20 cellular contexts compared by ENCODE assay signal in the genomic region with DNA sequence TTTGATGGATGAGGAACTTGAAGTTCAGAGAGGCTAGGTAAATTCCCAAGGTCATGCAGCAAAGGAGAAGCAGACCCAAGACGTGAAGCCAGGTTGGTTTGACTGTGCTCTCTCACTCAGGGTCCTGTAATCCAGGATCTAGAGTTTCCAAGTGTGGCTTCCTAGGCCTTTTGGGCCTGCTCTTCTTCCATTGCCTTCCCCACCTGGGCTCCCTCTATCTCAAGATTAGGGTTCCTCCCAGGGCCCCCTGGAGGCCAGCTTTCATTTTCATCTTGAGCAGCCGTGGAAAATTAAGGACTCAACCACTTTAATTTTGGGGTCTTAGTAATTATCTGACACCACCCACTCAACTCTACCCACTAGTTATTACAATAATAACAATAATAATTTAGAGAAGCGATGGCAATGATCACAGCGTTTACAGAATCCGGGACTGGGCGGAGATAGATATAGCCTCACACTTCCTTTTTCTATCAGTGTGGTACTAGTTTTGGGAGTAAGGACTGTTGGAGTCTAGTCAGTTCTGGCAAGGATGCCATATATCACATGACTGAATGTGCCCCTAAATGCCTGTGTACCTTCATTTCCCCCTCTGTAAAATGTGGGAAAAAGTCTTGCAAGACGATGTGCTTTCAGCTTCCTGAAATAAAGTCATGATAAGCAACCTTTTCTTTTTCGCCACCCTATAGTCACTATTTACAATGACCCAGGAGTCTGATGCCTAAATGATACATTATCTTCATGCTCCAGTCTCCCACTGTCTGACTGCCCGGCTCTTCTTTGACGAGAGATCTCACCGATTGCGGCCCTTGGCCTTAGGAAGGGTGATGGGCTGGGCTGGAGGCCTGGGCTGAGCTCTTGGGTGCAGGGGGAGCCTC. TPM values are rescaled to one million over a fixed set of nuclear protein-coding genes. Genes with fewer than 3 reads are reported as not detected.
DNase-seq lines count a peak whose midpoint lies in the region; ATAC-seq and TF ChIP-seq lines count a peak whose summit lies in the region.
"Had no signal": no experiment of that assay in that cellular context is flagged by ENCODE, and none has a peak within 500 bp of the region (broad histone marks: within the 10 kb centered on the region; RNA-seq: fewer than 3 reads in every experiment).

No MANE protein-coding gene starts in this region.

- 82% methylated on average over 12 of the region's 12 CpGs for WGBS in SK-N-SH (ENCODE audit: low lambda C conversion rate)

- peaks cover 13% of the 10 kb centered on the region for H3K27me3 Mint-ChIP-seq in stimulated activated memory B cell treated with anti-CD40 and anti-IgM and Interleukin-4, amounts not matched to agents 10 μg/mL and 1 μg/mL and 100 μg/mL, for 72 hours
- peaks cover 13% of the 10 kb centered on the region for H3K27me3 Mint-ChIP-seq in activated T-helper 17 cell treated with anti-CD3 and anti-CD28 coated beads, Interleukin-2, amount 50 U/mL, for 72 hours
- H3K27me3 Mint-ChIP-seq in CD14-positive monocyte (ENCODE audit: low read depth in 3 of 3) = peaks cover 3 to 11% (median 3%) of the 10 kb centered on the region in 3 donors

- H3K9me3 Mint-ChIP-seq in stimulated activated memory B cell treated with anti-CD40 and anti-IgM and Interleukin-4, amounts not matched to agents 10 μg/mL and 1 μg/mL and 100 μg/mL, for 72 hours = no peaks in the 10 kb centered on the region
- no peaks in the 10 kb centered on the region for H3K9me3 Mint-ChIP-seq in activated T-helper 17 cell treated with anti-CD3 and anti-CD28 coated beads, Interleukin-2, amount 50 U/mL, for 72 hours
- H3K9me3 Mint-ChIP-seq in CD14-positive monocyte = no peaks in the 10 kb centered on the region
- H3K9me3 Mint-ChIP-seq: activated naive CD4-positive, alpha-beta T cell treated with anti-CD3 and anti-CD28 coated beads, Interleukin-2, amount 10 ng/mL, durations not matched to agents 7 days and 5 days; CD8-positive, alpha-beta memory T cell; HFFc6; immature natural killer cell; memory B cell had no signal

- H3K4me2 ChIP-seq in SK-N-SH = no peak overlapping the region
- H3K4me2 ChIP-seq: KMS-11 had no signal

- H3K4me1 Mint-ChIP-seq in stimulated activated memory B cell treated with anti-CD40 and anti-IgM and Interleukin-4, amounts not matched to agents 10 μg/mL and 1 μg/mL and 100 μg/mL, for 72 hours = no peaks in the 10 kb centered on the region
- no peaks in the 10 kb centered on the region for H3K4me1 Mint-ChIP-seq in activated T-helper 17 cell treated with anti-CD3 and anti-CD28 coated beads, Interleukin-2, amount 50 U/mL, for 72 hours
- H3K4me1 Mint-ChIP-seq in CD14-positive monocyte = peaks cover 14% of the 10 kb centered on the region
- H3K4me1 Mint-ChIP-seq: activated naive CD4-positive, alpha-beta T cell treated with anti-CD3 and anti-CD28 coated beads, Interleukin-2, amount 10 ng/mL, durations not matched to agents 7 days and 5 days; CD8-positive, alpha-beta memory T cell; immature natural killer cell; memory B cell had no signal

- H3K27ac ChIP-seq in SK-N-SH (ENCODE audit: low read depth in 2 of 2, low read length in 1 of 2) (peak overlapping the region in 1 of 2 experiments; percentile 72; a peak in 2 of 4 replicates), SK-N-MC (peak overlapping the region; percentile 69)
- H3K27ac ChIP-seq: KMS-11, pancreas had no signal

- DNase-seq in SK-N-SH (peak; percentile 64), SK-N-MC (ENCODE audit: low read depth, low spot score) (no peak), erythroblast (lab: John Stamatoyannopoulos, UW) (peak; percentile 60 to 87), CD14-positive monocyte (ENCODE audit: low spot score) (no peak)
- DNase-seq: activated CD8-positive, alpha-beta memory T cell treated with anti-CD3 and anti-CD28 coated beads, Interleukin-2, amount 50 U/mL, for 48 hours; activated naive CD4-positive, alpha-beta T cell treated with anti-CD3 and anti-CD28 coated beads, Interleukin-2, amount 10 ng/mL, durations not matched to agents 7 days and 5 days; central memory CD4-positive, alpha-beta T cell; HFFc6; immature natural killer cell; NCI-H146; NCI-H510A treated with DMSO at 0.1 percent for 48 hours; stimulated activated CD4-positive, alpha-beta T cell treated with anti-CD3 and anti-CD28 coated beads, Interleukin-12 subunit alpha, Interleukin-12 subunit beta, amount 100 ng/mL, for 4 hours had no signal

- H3K4me3 Mint-ChIP-seq in stimulated activated memory B cell treated with anti-CD40 and anti-IgM and Interleukin-4, amounts not matched to agents 10 μg/mL and 1 μg/mL and 100 μg/mL, for 72 hours = no peak overlapping the region
- H3K4me3 Mint-ChIP-seq in activated T-helper 17 cell treated with anti-CD3 and anti-CD28 coated beads, Interleukin-2, amount 50 U/mL, for 72 hours = no peak overlapping the region
- no peak overlapping the region for H3K4me3 Mint-ChIP-seq in CD14-positive monocyte
- H3K4me3 Mint-ChIP-seq: activated naive CD4-positive, alpha-beta T cell treated with anti-CD3 and anti-CD28 coated beads, Interleukin-2, amount 10 ng/mL, durations not matched to agents 7 days and 5 days; CD8-positive, alpha-beta memory T cell; HFFc6; immature natural killer cell; memory B cell had no signal

- intact Hi-C loops in CD14-positive monocyte (cut with micrococcal nuclease) = no loop called here

- H3K4me1 ChIP-seq in SK-N-SH (ENCODE audit: control insufficient read depth in 1 of 2, insufficient read depth in 2 of 2, low read depth in 1 of 2, low read length in 1 of 2) = peaks cover 15 to 16% of the 10 kb centered on the region in 2 experiments; a peak in 2 of 4 replicates

- no peaks in the 10 kb centered on the region for H3K79me2 ChIP-seq in SK-N-SH (ENCODE audit: insufficient read depth)

- H3K9ac ChIP-seq in SK-N-SH (no peak overlapping the region), SK-N-MC (ENCODE audit: insufficient read length) (no peak overlapping the region)
- H3K9ac ChIP-seq: KMS-11 had no signal

- H3K36me3 ChIP-seq in SK-N-SH (replicated peaks in 1 of 2; ENCODE audit: control insufficient read depth in 1 of 2, insufficient read depth in 2 of 2, low read length in 1 of 2) (no peaks in the 10 kb centered on the region), SK-N-MC (ENCODE audit: insufficient read depth, low read length) (no peaks in the 10 kb centered on the region)
- H3K36me3 ChIP-seq: pancreas had no signal

- H3K4me3 ChIP-seq in SK-N-SH (ENCODE audit: low read depth in 2 of 2, low read length in 1 of 2) (no peak overlapping the region), SK-N-MC (no peak overlapping the region)
- H3K4me3 ChIP-seq: pancreas had no signal

- TF ChIP-seq CTCF in SK-N-SH (IDR thresholded peaks at IDR 0.05) = no peak
- no peak for TF ChIP-seq CTCF in CD14-positive monocyte (IDR thresholded peaks at IDR 0.05)

- CTCF ChIA-PET in SK-N-SH (lab: Yijun Ruan, JAX) = interaction anchor here (0.7 to 3.7 kb wide), 11 partner anchors 9 to 179 kb away, joined by 3 to 27 read pairs (median 4); no protein-coding TSS in a partner anchor

- H3F3A ChIP-seq in SK-N-SH (replicated peaks; ENCODE audit: insufficient read depth) = no peaks in the 10 kb centered on the region

- H3K27me3 ChIP-seq in SK-N-SH (ENCODE audit: insufficient read depth) = no peaks in the 10 kb centered on the region
- H3K27me3 ChIP-seq: pancreas had no signal

- no peak for TF ChIP-seq POLR2A in erythroblast (IDR thresholded peaks at IDR 0.05; ENCODE audit: low read length)

- no peak overlapping the region for H3K27ac Mint-ChIP-seq in stimulated activated memory B cell treated with anti-CD40 and anti-IgM and Interleukin-4, amounts not matched to agents 10 μg/mL and 1 μg/mL and 100 μg/mL, for 72 hours
- no peak overlapping the region for H3K27ac Mint-ChIP-seq in activated T-helper 17 cell treated with anti-CD3 and anti-CD28 coated beads, Interleukin-2, amount 50 U/mL, for 72 hours
- H3K27ac Mint-ChIP-seq in CD14-positive monocyte = no peak overlapping the region
- H3K27ac Mint-ChIP-seq: activated naive CD4-positive, alpha-beta T cell treated with anti-CD3 and anti-CD28 coated beads, Interleukin-2, amount 10 ng/mL, durations not matched to agents 7 days and 5 days; CD8-positive, alpha-beta memory T cell; HFFc6; immature natural killer cell; memory B cell had no signal

- no peaks in the 10 kb centered on the region for H4K20me1 ChIP-seq in SK-N-SH (ENCODE audit: insufficient read depth)

- H3K9me3 ChIP-seq in SK-N-SH (no peaks in the 10 kb centered on the region), SK-N-MC (ENCODE audit: low read depth, low read length) (no peaks in the 10 kb centered on the region)
- H3K9me3 ChIP-seq: pancreas had no signal

- ATAC-seq in SK-N-SH treated with all-trans-retinoic acid at 6 μM for 48 hours (no peak), HG02970 (IDR thresholded peaks at IDR 0.05; ENCODE audit: low FRiP score, unreplicated experiment) (no peak)
- ATAC-seq in stimulated activated memory B cell treated with anti-CD40 and anti-IgM and Interleukin-4, amounts not matched to agents 10 μg/mL and 1 μg/mL and 100 μg/mL, for 72 hours = peak; percentile 22
- ATAC-seq in activated T-helper 17 cell treated with anti-CD3 and anti-CD28 coated beads, Interleukin-2, amount 50 U/mL, for 72 hours (replicated peaks) = no peak
- ATAC-seq: pancreas had no signal

- no peak overlapping the region for H2AFZ ChIP-seq in SK-N-SH (ENCODE audit: low read depth)

- no peaks in the 10 kb centered on the region for H3K36me3 Mint-ChIP-seq in stimulated activated memory B cell treated with anti-CD40 and anti-IgM and Interleukin-4, amounts not matched to agents 10 μg/mL and 1 μg/mL and 100 μg/mL, for 72 hours
- no peaks in the 10 kb centered on the region for H3K36me3 Mint-ChIP-seq in activated T-helper 17 cell treated with anti-CD3 and anti-CD28 coated beads, Interleukin-2, amount 50 U/mL, for 72 hours (ENCODE audit: low read depth)
- no peaks in the 10 kb centered on the region for H3K36me3 Mint-ChIP-seq in CD14-positive monocyte
- H3K36me3 Mint-ChIP-seq: activated naive CD4-positive, alpha-beta T cell treated with anti-CD3 and anti-CD28 coated beads, Interleukin-2, amount 10 ng/mL, durations not matched to agents 7 days and 5 days; CD8-positive, alpha-beta memory T cell; immature natural killer cell; memory B cell had no signal

- TF ChIP-seq RAD21 in SK-N-SH (IDR thresholded peaks at IDR 0.05; ENCODE audit: low read length) = no peak

- H3K9me2 ChIP-seq in SK-N-SH = no peaks in the 10 kb centered on the region

- no peak for TF ChIP-seq EP300 in SK-N-SH (IDR thresholded peaks at IDR 0.05; ENCODE audit: borderline replicate concordance in 1 of 2, low read depth in 1 of 2, low read length in 1 of 2)

- POLR2A ChIA-PET in SK-N-SH (lab: Yijun Ruan, JAX) = interaction anchor here (0.6 to 2.1 kb wide), 3 partner anchors 30 to 181 kb away, joined by 3 to 14 read pairs (median 3); a partner anchor contains a TSS

TF ChIP-seq in SK-N-SH treated with all-trans-retinoic acid at 6 μM for 48 hours, 23 proteins besides CTCF, POLR2A, EP300 and RAD21 (continues in another document):
- TF ChIP-seq ZNF8 (CRISPR knock-in tag; IDR thresholded peaks at IDR 0.05) = no peak
- TF ChIP-seq ZNF565 (CRISPR knock-in tag; conservative IDR thresholded peaks at IDR 0.05; ENCODE audit: low read depth) = no peak
- TF ChIP-seq ZFP3 (CRISPR knock-in tag; IDR thresholded peaks at IDR 0.05) = no peak
- no peak for TF ChIP-seq GLIS3 (CRISPR knock-in tag; IDR thresholded peaks at IDR 0.05)

RNA-seq across cellular contexts. Expression of a gene that starts 30.2 kb away (rescaled TPM):
- polyA plus RNA-seq in SK-N-SH (2012; rRNA removed) (38.1 and 45.2 TPM in 2 replicates), CD14-positive monocyte (10 to 100 TPM; 12.2 to 14.8 TPM)
- 52.0 and 54.8 TPM in 2 replicates for polyA plus RNA-seq in SK-N-SH (2012; cell fraction: cytosol; rRNA removed)
- 17.9 and 18.3 TPM in 2 replicates for polyA plus RNA-seq in SK-N-SH (2012; cell fraction: nucleus; rRNA removed)
- total RNA-seq in activated T-helper 17 cell treated with anti-CD3 and anti-CD28 coated beads, Interleukin-2, amount 50 U/mL, for 72 hours = 1 to 10 TPM; 7.4 to 8.1 TPM

Comparison
In these comparisons a context has a peak if more than half of its experiments do, and no peak if none do; other contexts are left out.
1. DNase-seq: peak in SK-N-SH (single experiment) and erythroblast (2 of 2); none in SK-N-MC (single experiment) and CD14-positive monocyte (single experiment).